Comparison of ENCODE assay signal across 1 cellular context in the genomic region with DNA sequence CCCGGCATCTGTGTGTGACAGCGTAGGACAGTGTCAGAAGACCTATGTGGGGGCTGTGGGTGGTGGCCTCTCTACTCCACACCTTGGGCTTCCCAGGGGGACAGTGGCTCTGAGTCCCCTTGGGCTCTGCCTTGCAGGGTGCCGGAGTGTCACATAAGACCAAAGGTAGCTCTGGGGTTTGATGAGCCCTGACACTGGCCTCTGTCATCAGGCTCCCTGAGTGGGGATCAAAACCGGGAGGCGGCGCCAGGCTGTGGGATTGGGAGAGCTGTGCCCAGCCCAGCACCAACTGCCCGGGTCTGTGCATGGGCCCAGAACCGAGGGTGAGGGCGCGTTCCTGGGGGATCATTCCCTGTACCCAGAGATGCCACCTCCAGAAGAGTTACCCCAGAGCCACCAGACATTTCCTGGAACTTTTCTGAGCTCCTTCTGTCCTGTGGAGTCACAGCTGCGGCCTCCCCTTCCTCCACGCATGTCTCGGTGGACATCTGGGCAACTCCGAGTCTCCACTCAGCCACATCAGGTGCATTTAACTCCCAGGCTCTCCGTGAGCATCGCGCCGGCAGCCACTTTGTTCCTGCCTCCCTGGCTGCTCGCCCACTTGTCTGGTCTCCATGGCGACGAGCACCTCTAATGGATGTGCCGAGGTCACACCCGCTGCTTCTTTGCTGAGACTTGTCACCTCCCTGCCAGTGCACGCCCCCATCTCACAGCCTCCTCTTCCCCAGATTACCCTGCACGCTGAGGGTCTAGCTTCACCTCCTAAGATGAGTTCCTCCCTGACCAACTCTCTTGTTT.
A peak's percentile ranks its signal among the peaks of the same experiment; 100 is the strongest.
TF ChIP-seq lines count a peak whose summit lies in the region.

No MANE protein-coding gene starts in this region.

TF ChIP-seq in HEK293, 187 proteins besides CTCF, POLR2A, EP300 and RAD21 (continued from another document):
- TF ChIP-seq, protein P1, sequence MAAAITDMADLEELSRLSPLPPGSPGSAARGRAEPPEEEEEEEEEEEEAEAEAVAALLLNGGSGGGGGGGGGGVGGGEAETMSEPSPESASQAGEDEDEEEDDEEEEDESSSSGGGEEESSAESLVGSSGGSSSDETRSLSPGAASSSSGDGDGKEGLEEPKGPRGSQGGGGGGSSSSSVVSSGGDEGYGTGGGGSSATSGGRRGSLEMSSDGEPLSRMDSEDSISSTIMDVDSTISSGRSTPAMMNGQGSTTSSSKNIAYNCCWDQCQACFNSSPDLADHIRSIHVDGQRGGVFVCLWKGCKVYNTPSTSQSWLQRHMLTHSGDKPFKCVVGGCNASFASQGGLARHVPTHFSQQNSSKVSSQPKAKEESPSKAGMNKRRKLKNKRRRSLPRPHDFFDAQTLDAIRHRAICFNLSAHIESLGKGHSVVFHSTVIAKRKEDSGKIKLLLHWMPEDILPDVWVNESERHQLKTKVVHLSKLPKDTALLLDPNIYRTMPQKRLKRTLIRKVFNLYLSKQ (tag by site-specific recombination; IDR thresholded peaks at IDR 0.05; ENCODE audit: borderline replicate concordance): no peak
- no peak for TF ChIP-seq ZNF596 (tag by site-specific recombination; IDR thresholded peaks at IDR 0.05)
- TF ChIP-seq KLF9 (tag by site-specific recombination; IDR thresholded peaks at IDR 0.05; ENCODE audit: low read depth): peak; percentile 25; the same call in 1 of the 2 replicates
- TF ChIP-seq, protein P2, sequence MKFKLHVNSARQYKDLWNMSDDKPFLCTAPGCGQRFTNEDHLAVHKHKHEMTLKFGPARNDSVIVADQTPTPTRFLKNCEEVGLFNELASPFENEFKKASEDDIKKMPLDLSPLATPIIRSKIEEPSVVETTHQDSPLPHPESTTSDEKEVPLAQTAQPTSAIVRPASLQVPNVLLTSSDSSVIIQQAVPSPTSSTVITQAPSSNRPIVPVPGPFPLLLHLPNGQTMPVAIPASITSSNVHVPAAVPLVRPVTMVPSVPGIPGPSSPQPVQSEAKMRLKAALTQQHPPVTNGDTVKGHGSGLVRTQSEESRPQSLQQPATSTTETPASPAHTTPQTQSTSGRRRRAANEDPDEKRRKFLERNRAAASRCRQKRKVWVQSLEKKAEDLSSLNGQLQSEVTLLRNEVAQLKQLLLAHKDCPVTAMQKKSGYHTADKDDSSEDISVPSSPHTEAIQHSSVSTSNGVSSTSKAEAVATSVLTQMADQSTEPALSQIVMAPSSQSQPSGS (tag by site-specific recombination; IDR thresholded peaks at IDR 0.05; ENCODE audit: low read depth): no peak
- TF ChIP-seq ZBTB20 (tag by site-specific recombination; IDR thresholded peaks at IDR 0.05): no peak
- peak; percentile 68 for TF ChIP-seq FEZF1 (tag by site-specific recombination; IDR thresholded peaks at IDR 0.05)
TF ChIP-seq in HEK293: peak in this region for 7.
